In genomic region chr22:24214467-24215285, GRCh38 we compare ENCODE assay signal across 32 cellular contexts. TPM values are rescaled to one million over a fixed set of nuclear protein-coding genes. Genes with fewer than 3 reads are reported as not detected.
A peak's percentile ranks its signal among the peaks of the same experiment; 100 is the strongest.
DNase-seq lines count a peak whose midpoint lies in the region; ATAC-seq, FAIRE-seq and TF ChIP-seq lines count a peak whose summit lies in the region.
"Had no signal": no experiment of that assay in that cellular context is flagged by ENCODE, and none has a peak within 500 bp of the region (broad histone marks: within the 10 kb centered on the region; RNA-seq: fewer than 3 reads in every experiment).

No MANE protein-coding gene starts in this region.

- POLR2A ChIA-PET in K562 (lab: Yijun Ruan, JAX), result no interaction called here

- ATAC-seq in right cardiac atrium, result peak; percentile 56 to 67
- ATAC-seq in Right ventricle myocardium inferior, result no peak
- no peak for ATAC-seq in K562
- ATAC-seq: body of pancreas, gastrocnemius medialis, GM12878 had no signal

- no peak overlapping the region for H3K4me3 Mint-ChIP-seq in neural progenitor cell
- H3K4me3 Mint-ChIP-seq: neural crest cell had no signal

- BruUV-seq in K562 (replicated peaks; lab: Mats Ljungman, UMichigan), result no TSS peak

- TF ChIP-seq EP300 in K562 (IDR thresholded peaks at IDR 0.05; ENCODE audit: low read length), result no peak

- in situ Hi-C loops in K562 (cut with MboI) (no loop called here), HAP-1 (cut with MboI; ENCODE audit: low sequenced_read_pairs) (no loop called here)

- H3K4me3 ChIP-seq in right cardiac atrium (ENCODE audit: low read length) (no peak overlapping the region), K562 (no peak overlapping the region), neural progenitor cell (no peak overlapping the region), HAP-1 (no peak overlapping the region)
- H3K4me3 ChIP-seq: BLaER1, body of pancreas, gastrocnemius medialis, GM12878, Peyer's patch, right lobe of liver, thyroid gland had no signal

- no peaks in the 10 kb centered on the region for H3K9me1 ChIP-seq in K562 (ENCODE audit: control insufficient read depth, insufficient read depth, low read length)

- H4K20me1 ChIP-seq in K562 (replicated peaks; ENCODE audit: control insufficient read depth, insufficient read depth, low read length) (no peaks in the 10 kb centered on the region), neural progenitor cell (ENCODE audit: low read depth) (no peaks in the 10 kb centered on the region)
- H4K20me1 ChIP-seq: BLaER1 had no signal

- TF ChIP-seq CTCF in K562 (IDR thresholded peaks at IDR 0.05 in 2 of 3, conservative IDR thresholded peaks at IDR 0.05 in 1 of 3; ENCODE audit: insufficient read depth in 2 of 3, low read depth in 1 of 3, low read length in 3 of 3) (no peak), neural progenitor cell (IDR thresholded peaks at IDR 0.05) (no peak)

- 85% methylated on average over 12 of the region's 12 CpGs for WGBS in right cardiac atrium
- 23% methylated on average over 9 of the region's 12 CpGs for whole genome bisulfite sequencing in K562 (ENCODE audit: insufficient coverage, low coverage, missing lambda C conversion rate)

- H3K4me1 ChIP-seq in right cardiac atrium (ENCODE audit: control insufficient read depth, insufficient read depth, low read length) (no peaks in the 10 kb centered on the region), K562 (replicated peaks in 1 of 2; ENCODE audit: control insufficient read depth in 2 of 2, insufficient read depth in 2 of 2, low read length in 2 of 2) (no peaks in the 10 kb centered on the region; a peak in 1 of 5 replicates), neural progenitor cell (no peaks in the 10 kb centered on the region), HAP-1 (peaks cover 13% of the 10 kb centered on the region)
- H3K4me1 ChIP-seq: body of pancreas, gastrocnemius medialis, Peyer's patch, right lobe of liver had no signal

- H3K4me2 ChIP-seq in K562 (ENCODE audit: insufficient read depth, low read length), result no peak overlapping the region
- no peak overlapping the region for H3K4me2 ChIP-seq in neural progenitor cell
- H3K4me2 ChIP-seq: BLaER1 had no signal

- intact Hi-C loops in right cardiac atrium (cut with DNase I), result no loop called here
- intact Hi-C loops in Right ventricle myocardium inferior (cut with DNase I), result no loop called here
- intact Hi-C loops in K562 (cut with micrococcal nuclease), result no loop called here

- H3K36me3 ChIP-seq in K562 (ENCODE audit: control insufficient read depth, insufficient read depth, low read length) (no peaks in the 10 kb centered on the region), neural progenitor cell (no peaks in the 10 kb centered on the region), HAP-1 (replicated peaks) (no peaks in the 10 kb centered on the region)
- H3K36me3 ChIP-seq: BLaER1, gastrocnemius medialis, Peyer's patch, right lobe of liver, thyroid gland, WERI-Rb-1 had no signal

- H3K9ac ChIP-seq in K562 (ENCODE audit: insufficient read depth in 1 of 2, low read depth in 2 of 2, low read length in 2 of 2) (peak overlapping the region in 1 of 2 experiments; percentile 17; a peak in 1 of 4 replicates), neural progenitor cell (no peak overlapping the region)
- H3K9ac ChIP-seq: BLaER1 had no signal

- H3F3A ChIP-seq in neural progenitor cell (ENCODE audit: low read depth), result no peaks in the 10 kb centered on the region

- no peaks in the 10 kb centered on the region for H3K79me2 ChIP-seq in K562 (ENCODE audit: control insufficient read depth, insufficient read depth, low read length)
- H3K79me2 ChIP-seq in neural progenitor cell (ENCODE audit: low read depth), result no peaks in the 10 kb centered on the region

- no peak for TF ChIP-seq POLR2A in K562 (conservative IDR thresholded peaks at IDR 0.05)

- peaks cover 5% of the 10 kb centered on the region for H3K27me3 Mint-ChIP-seq in neural progenitor cell (ENCODE audit: insufficient read depth, low read depth)

- no peak overlapping the region for H3K27ac ChIP-seq in right cardiac atrium (ENCODE audit: low read length)
- no peak overlapping the region for H3K27ac ChIP-seq in K562 (ENCODE audit: extremely low read depth, low read depth, low read length)
- H3K27ac ChIP-seq in neural progenitor cell, result no peak overlapping the region
- H3K27ac ChIP-seq: BLaER1, body of pancreas, gastrocnemius medialis, Peyer's patch, right lobe of liver, WERI-Rb-1 had no signal

- H3K27me3 ChIP-seq in right cardiac atrium (ENCODE audit: control insufficient read depth, insufficient read depth), result no peaks in the 10 kb centered on the region
- peaks cover 0 to 4% of the 10 kb centered on the region in 2 experiments; a peak in 2 of 5 replicates for H3K27me3 ChIP-seq in K562 (ENCODE audit: control insufficient read depth in 2 of 2, insufficient read depth in 2 of 2, low read length in 2 of 2)
- no peaks in the 10 kb centered on the region for H3K27me3 ChIP-seq in neural progenitor cell
- no peaks in the 10 kb centered on the region for H3K27me3 ChIP-seq in HAP-1 (ENCODE audit: low read depth)
- H3K27me3 ChIP-seq: BLaER1, body of pancreas, gastrocnemius medialis, Peyer's patch, right lobe of liver, thyroid gland had no signal

- H3K27ac Mint-ChIP-seq in neural progenitor cell, result no peak overlapping the region

- FAIRE-seq in K562 (lab: Jason Lieb, UNC), result no peak
- FAIRE-seq: GM12878, GM19239 had no signal

- H3K9me3 ChIP-seq in right cardiac atrium (ENCODE audit: control insufficient read depth, low read length) (no peaks in the 10 kb centered on the region), K562 (replicated peaks; ENCODE audit: control insufficient read depth, insufficient read depth, low read depth, low read length) (no peaks in the 10 kb centered on the region), neural progenitor cell (ENCODE audit: low read depth) (no peaks in the 10 kb centered on the region), HAP-1 (no peaks in the 10 kb centered on the region)
- H3K9me3 ChIP-seq: BLaER1, body of pancreas, gastrocnemius medialis, Peyer's patch, right lobe of liver, thyroid gland had no signal

- peaks cover 3% of the 10 kb centered on the region for H3K9me3 Mint-ChIP-seq in neural progenitor cell
- H3K9me3 Mint-ChIP-seq: neural crest cell had no signal

- H3K36me3 Mint-ChIP-seq in neural progenitor cell, result no peaks in the 10 kb centered on the region

- CTCF ChIA-PET in K562 (lab: Yijun Ruan, JAX; ENCODE audit: low intra/inter-chr PET ratio), result no interaction called here

- TF ChIP-seq RAD21 in K562 (CRISPR knock-in tag; conservative IDR thresholded peaks at IDR 0.05 in 1 of 2, IDR thresholded peaks at IDR 0.05 in 1 of 2), result no peak

- H3K4me1 Mint-ChIP-seq in neural progenitor cell, result peaks cover 19% of the 10 kb centered on the region

- H2AFZ ChIP-seq in K562 (ENCODE audit: low read depth, low read length) (0 out of 2 replicates have a peak overlapping the region, but pooled peaks have one; percentile 14), neural progenitor cell (replicated peaks) (peak overlapping the region; percentile 52)

- DNase-seq in right cardiac atrium (no peak), Right ventricle myocardium inferior (ENCODE audit: missing footprints) (no peak), K562 (ENCODE audit: extremely low read depth in 1 of 4, low spot score in 3 of 4) (no peak), neural progenitor cell (ENCODE audit: low spot score) (no peak), NCI-H2029 (lab: John Stamatoyannopoulos, UW) (no peak), HAP-1 (ENCODE audit: low spot score in 2 of 2) (no peak)
- DNase-seq in stimulated activated CD8-positive, alpha-beta memory T cell treated with anti-CD3 and anti-CD28 coated beads, Interleukin-4, amount 100 ng/mL, for 48 hours, result no peak
- DNase-seq: activated CD4-positive, alpha-beta T cell treated with anti-CD3 and anti-CD28 coated beads for 48 hours; activated gamma-delta T cell treated with Interleukin-2 at 50 U/mL for 16 hours; activated T-cell treated with anti-CD3 and anti-CD28 coated beads, Interleukin-2, amount 50 U/mL, for 1 hour; body of pancreas; cerebellar nuclear complex; DMS153; gastrocnemius medialis; mammary epithelial cell; MV-4-11; NCI-H1436 treated with DMSO at 0.1 percent for 48 hours; NCI-H2107; NCI-H345; NCI-H69; Peyer's patch; stimulated activated CD4-positive, alpha-beta T cell treated with anti-CD3 and anti-CD28 coated beads, Interleukin-12 subunit alpha, Interleukin-12 subunit beta, amount 100 ng/mL, for 4 hours; stimulated activated CD4-positive, alpha-beta T cell treated with anti-CD3 and anti-CD28 coated beads, Interleukin-2, amount 100 ng/mL, for 48 hours; thyroid gland; WERI-Rb-1 had no signal

RNA-seq across cellular contexts. Expression of gene GGT5, which starts 30.2 kb away (rescaled TPM):
- total RNA-seq in right cardiac atrium (10 to 100 TPM; 30.2 to 61.0 (median 45.1) TPM), Right ventricle myocardium inferior (27.6 TPM), K562 (2014; rRNA removed) (0.16 TPM in 1 of 2 replicates, not detected in the other), K562 (2014; rRNA removed; fragmentation: Illumina TruSeq; extraction: Trizol) (not detected in 2 replicates), K562 (2015; rRNA removed; fragmentation: Illumina TruSeq; extraction: Trizol) (0.19 and 0.69 TPM in 2 replicates), K562 (2021) (0.18 and 0.81 TPM in 2 replicates), neural progenitor cell (ENCODE audit: low replicate concordance) (not detected in 2 replicates)
- polyA plus RNA-seq in right cardiac atrium (46.3 TPM), K562 (2011; rRNA removed) (0.07 and 0.26 TPM in 2 replicates), K562 (2014; fragmentation: Illumina TruSeq; extraction: Trizol) (0.46 and 0.58 TPM in 2 replicates), K562 (2014; fragmentation: Nextera tagmentation; extraction: Ambion mirVana) (not detected), K562 (2014; rRNA removed) (0.17 and 0.46 TPM in 2 replicates)
- 0.84 and 2.9 TPM in 2 replicates for total RNA-seq in K562 (2011; cell fraction: chromatin; rRNA removed; ENCODE audit: low replicate concordance)
- total RNA-seq in K562 (2011; cell fraction: nucleolus; rRNA removed), result 0.26 and 1.3 TPM in 2 replicates
- 0.44 and 0.84 TPM in 2 replicates for total RNA-seq in K562 (2011; cell fraction: nucleoplasm; rRNA removed)
- polyA plus RNA-seq in K562 (2011; cell fraction: cytosol; rRNA removed), result 0.40 and 3.1 TPM in 2 replicates
- polyA plus RNA-seq in K562 (2011; cell fraction: nucleus; rRNA removed), result 3.7 and 14.6 TPM in 2 replicates
- 1.4 and 2.3 TPM in 2 replicates for polyA plus RNA-seq in K562 (2012)
- polyA minus RNA-seq in K562 (2011; rRNA and poly(A)+ RNA removed), result 0.42 TPM in 1 of 2 replicates, not detected in the other
- not detected in 2 replicates for polyA minus RNA-seq in K562 (2011; cell fraction: cytosol; rRNA and poly(A)+ RNA removed)
- polyA minus RNA-seq in K562 (2011; cell fraction: nucleus; rRNA and poly(A)+ RNA removed), result 0.54 and 0.67 TPM in 2 replicates
- total RNA-seq: activated CD8-positive, alpha-beta memory T cell treated with anti-CD3 and anti-CD28 coated beads for 36 hours; GM12878; H4 had no signal

RNA-seq across cellular contexts. Expression of gene SUSD2, which starts 33.4 kb away (rescaled TPM):
- total RNA-seq in right cardiac atrium, result 1 to 10 TPM; 6.2 to 7.4 (median 7.3) TPM
- polyA plus RNA-seq in right cardiac atrium, result 6.7 TPM
- total RNA-seq in Right ventricle myocardium inferior, result 2.8 TPM
- 0.30 and 0.79 TPM in 2 replicates for total RNA-seq in K562 (2011; cell fraction: chromatin; rRNA removed; ENCODE audit: low replicate concordance)
- total RNA-seq in K562 (2011; cell fraction: nucleolus; rRNA removed), result 0.39 and 0.50 TPM in 2 replicates
- total RNA-seq in K562 (2011; cell fraction: nucleoplasm; rRNA removed), result 0.22 and 0.31 TPM in 2 replicates
- not detected in 2 replicates for total RNA-seq in K562 (2014; rRNA removed)
- total RNA-seq in K562 (2014; rRNA removed; fragmentation: Illumina TruSeq; extraction: Trizol), result not detected in 2 replicates
- 0.07 and 0.08 TPM in 2 replicates for total RNA-seq in K562 (2015; rRNA removed; fragmentation: Illumina TruSeq; extraction: Trizol)
- total RNA-seq in K562 (2021), result 0.16 and 0.22 TPM in 2 replicates
- 0.03 TPM in 2 replicates for polyA plus RNA-seq in K562 (2011; rRNA removed)
- 0.01 and 0.15 TPM in 2 replicates for polyA plus RNA-seq in K562 (2011; cell fraction: cytosol; rRNA removed)
- 0.14 and 0.54 TPM in 2 replicates for polyA plus RNA-seq in K562 (2011; cell fraction: nucleus; rRNA removed)
- polyA plus RNA-seq in K562 (2012), result 0.08 and 0.10 TPM in 2 replicates
- 0.04 TPM in 1 of 2 replicates, not detected in the other for polyA plus RNA-seq in K562 (2014; fragmentation: Illumina TruSeq; extraction: Trizol)
- polyA plus RNA-seq in K562 (2014; fragmentation: Nextera tagmentation; extraction: Ambion mirVana), result not detected
- 0.01 TPM in 1 of 2 replicates, not detected in the other for polyA plus RNA-seq in K562 (2014; rRNA removed)
- not detected in 2 replicates for polyA minus RNA-seq in K562 (2011; rRNA and poly(A)+ RNA removed)
- not detected in 2 replicates for polyA minus RNA-seq in K562 (2011; cell fraction: cytosol; rRNA and poly(A)+ RNA removed)
- 0.11 and 0.13 TPM in 2 replicates for polyA minus RNA-seq in K562 (2011; cell fraction: nucleus; rRNA and poly(A)+ RNA removed)
- total RNA-seq in neural progenitor cell (ENCODE audit: low replicate concordance), result 0.02 and 0.25 TPM in 2 replicates

RNA-seq across cellular contexts. Expression of gene SPECC1L, which starts 56.0 kb away (rescaled TPM):
- total RNA-seq in right cardiac atrium (10 to 100 TPM; 66.1 to 76.1 (median 71.7) TPM), Right ventricle myocardium inferior (45.7 TPM), K562 (2014; rRNA removed) (11.5 and 15.4 TPM in 2 replicates), K562 (2014; rRNA removed; fragmentation: Illumina TruSeq; extraction: Trizol) (17.6 and 19.4 TPM in 2 replicates), K562 (2015; rRNA removed; fragmentation: Illumina TruSeq; extraction: Trizol) (19.2 and 20.3 TPM in 2 replicates), K562 (2021) (26.0 and 27.9 TPM in 2 replicates), neural progenitor cell (ENCODE audit: low replicate concordance) (35.8 and 48.9 TPM in 2 replicates)
- polyA plus RNA-seq in right cardiac atrium (16.9 TPM), K562 (2011; rRNA removed) (13.0 and 15.8 TPM in 2 replicates), K562 (2014; fragmentation: Illumina TruSeq; extraction: Trizol) (11.7 and 14.5 TPM in 2 replicates), K562 (2014; fragmentation: Nextera tagmentation; extraction: Ambion mirVana) (1 to 10 TPM; 1.4 to 2.6 TPM), K562 (2014; rRNA removed) (9.1 and 9.8 TPM in 2 replicates)
- 26.8 and 55.2 TPM in 2 replicates for total RNA-seq in K562 (2011; cell fraction: chromatin; rRNA removed; ENCODE audit: low replicate concordance)
- 14.2 and 18.8 TPM in 2 replicates for total RNA-seq in K562 (2011; cell fraction: nucleolus; rRNA removed)
- total RNA-seq in K562 (2011; cell fraction: nucleoplasm; rRNA removed), result 20.5 and 27.3 TPM in 2 replicates
- polyA plus RNA-seq in K562 (2011; cell fraction: cytosol; rRNA removed), result 9.1 and 9.5 TPM in 2 replicates
- 15.3 and 16.7 TPM in 2 replicates for polyA plus RNA-seq in K562 (2011; cell fraction: nucleus; rRNA removed)
- polyA plus RNA-seq in K562 (2012), result 11.1 and 12.7 TPM in 2 replicates
- 35.3 and 44.3 TPM in 2 replicates for polyA minus RNA-seq in K562 (2011; rRNA and poly(A)+ RNA removed)
- 14.5 and 16.0 TPM in 2 replicates for polyA minus RNA-seq in K562 (2011; cell fraction: cytosol; rRNA and poly(A)+ RNA removed)
- 11.0 and 24.5 TPM in 2 replicates for polyA minus RNA-seq in K562 (2011; cell fraction: nucleus; rRNA and poly(A)+ RNA removed)

Comparison
In these comparisons a context has a peak if more than half of its experiments do, and no peak if none do; other contexts are left out.
1. ATAC-seq: peak in right cardiac atrium (2 of 2); none in Right ventricle myocardium inferior (single experiment) and K562 (single experiment).